8 cellular contexts compared by ENCODE assay signal in the genomic region with DNA sequence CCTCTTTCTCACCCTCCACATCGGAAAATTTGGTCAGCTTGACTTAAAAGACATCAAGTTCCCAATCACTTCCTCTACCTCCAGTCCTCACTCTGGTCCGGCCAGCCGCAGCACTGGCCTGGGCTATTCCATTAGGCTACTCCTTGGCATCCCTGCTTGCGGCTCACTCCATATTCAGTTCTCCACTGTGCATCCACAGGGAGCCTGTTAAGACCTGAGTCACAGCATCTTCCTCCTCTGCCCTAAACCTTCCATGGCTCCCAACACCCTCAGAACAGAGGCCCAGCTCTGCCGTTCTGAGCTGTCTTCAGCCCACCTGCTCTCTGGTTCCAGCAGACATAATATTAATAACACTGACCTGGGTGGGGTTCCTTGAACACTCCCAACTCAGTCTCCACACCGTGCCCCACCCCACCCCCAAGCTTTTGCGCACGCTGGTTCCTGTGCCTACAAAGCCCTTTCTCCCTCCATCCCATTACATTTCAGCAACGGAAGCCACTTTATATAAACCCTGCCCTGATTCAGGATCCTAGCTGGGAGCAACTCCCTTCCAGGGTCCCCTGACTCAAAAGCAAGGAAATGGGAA. TPM values are rescaled to one million over a fixed set of nuclear protein-coding genes. Genes with fewer than 3 reads are reported as not detected.
A peak's percentile ranks its signal among the peaks of the same experiment; 100 is the strongest.
DNase-seq lines count a peak whose midpoint lies in the region; ATAC-seq and TF ChIP-seq lines count a peak whose summit lies in the region.

No MANE protein-coding gene starts in this region.

- H3K9me3 ChIP-seq in left ventricle myocardium inferior (replicated peaks) = peaks cover 51% of the 10 kb centered on the region
- peaks cover 16% of the 10 kb centered on the region for H3K9me3 ChIP-seq in skeletal muscle satellite cell (replicated peaks; ENCODE audit: low read length)

- no peak for TF ChIP-seq CTCF in activated CD8-positive, alpha-beta T cell treated with anti-CD3 and anti-CD28 coated beads for 36 hours (IDR thresholded peaks at IDR 0.05)
- TF ChIP-seq CTCF in left ventricle myocardium inferior (IDR thresholded peaks at IDR 0.05; ENCODE audit: borderline replicate concordance) = no peak

- H3K9me3 Mint-ChIP-seq in T-helper 1 cell treated with Interleukin-12 subunit alpha and Interleukin-12 subunit beta and Interleukin-4 antibody, amounts not matched to agents 30 μg/mL and 1 μg/mL, for 36 hours = peaks cover 68% of the 10 kb centered on the region
- H3K9me3 Mint-ChIP-seq in activated CD8-positive, alpha-beta T cell treated with anti-CD3 and anti-CD28 coated beads for 36 hours = peaks cover 56% of the 10 kb centered on the region

- H3K27me3 Mint-ChIP-seq in T-helper 1 cell treated with Interleukin-12 subunit alpha and Interleukin-12 subunit beta and Interleukin-4 antibody, amounts not matched to agents 30 μg/mL and 1 μg/mL, for 36 hours (ENCODE audit: low read depth) = peaks cover 4% of the 10 kb centered on the region
- no peaks in the 10 kb centered on the region for H3K27me3 Mint-ChIP-seq in activated CD8-positive, alpha-beta T cell treated with anti-CD3 and anti-CD28 coated beads for 36 hours

- H3K4me3 Mint-ChIP-seq in T-helper 1 cell treated with Interleukin-12 subunit alpha and Interleukin-12 subunit beta and Interleukin-4 antibody, amounts not matched to agents 30 μg/mL and 1 μg/mL, for 36 hours = peak overlapping the region; percentile 94
- H3K4me3 Mint-ChIP-seq in activated CD8-positive, alpha-beta T cell treated with anti-CD3 and anti-CD28 coated beads for 36 hours = peak overlapping the region; percentile 92

- ATAC-seq in activated CD8-positive, alpha-beta T cell treated with anti-CD3 and anti-CD28 coated beads for 36 hours = no peak
- ATAC-seq in GM18907 (IDR thresholded peaks at IDR 0.05; ENCODE audit: unreplicated experiment) = no peak

- DNase-seq in T-helper 1 cell (no peak), left ventricle myocardium inferior (no peak), NCI-H69 (lab: John Stamatoyannopoulos, UW) (no peak), mesenteric fat pad (ENCODE audit: low spot score) (no peak)
- peak; percentile 16 for DNase-seq in activated CD8-positive, alpha-beta T cell treated with anti-CD3 and anti-CD28 coated beads for 36 hours

- POLR2A ChIA-PET in activated CD8-positive, alpha-beta T cell treated with anti-CD3 and anti-CD28 coated beads for 36 hours (lab: Charles Lee) = interaction anchor here (0.6 to 1.6 kb wide), 10 partner anchors 10 to 228 kb away, joined by 3 to 6 read pairs (median 3); a partner anchor contains a TSS

- peaks cover 25% of the 10 kb centered on the region for H3K4me1 Mint-ChIP-seq in T-helper 1 cell treated with Interleukin-12 subunit alpha and Interleukin-12 subunit beta and Interleukin-4 antibody, amounts not matched to agents 30 μg/mL and 1 μg/mL, for 36 hours (ENCODE audit: low read depth)
- H3K4me1 Mint-ChIP-seq in activated CD8-positive, alpha-beta T cell treated with anti-CD3 and anti-CD28 coated beads for 36 hours (ENCODE audit: low read depth) = peaks cover 23% of the 10 kb centered on the region

- H3K4me3 ChIP-seq in left ventricle myocardium inferior = peak overlapping the region; percentile 97
- H3K4me3 ChIP-seq in skeletal muscle satellite cell (ENCODE audit: low read length) = peak overlapping the region; percentile 95

- intact Hi-C loops in activated CD8-positive, alpha-beta T cell treated with anti-CD3 and anti-CD28 coated beads for 36 hours (cut with micrococcal nuclease) = no loop called here
- intact Hi-C loops in left ventricle myocardium inferior (cut with micrococcal nuclease) = no loop called here

- peak overlapping the region; percentile 89 for H3K27ac ChIP-seq in left ventricle myocardium inferior (replicated peaks)

- H3K9ac ChIP-seq in skeletal muscle satellite cell (ENCODE audit: low read depth, low read length) = peak overlapping the region; percentile 75

- CTCF ChIA-PET in activated CD8-positive, alpha-beta T cell treated with anti-CD3 and anti-CD28 coated beads for 36 hours (lab: Charles Lee) = interaction anchor here (0.9 to 9.8 kb wide), 4 partner anchors 9 to 104 kb away, joined by 3 to 41 read pairs (median 10); no protein-coding TSS in a partner anchor

- peak overlapping the region; percentile 92 for H3K4me2 ChIP-seq in skeletal muscle satellite cell (ENCODE audit: low read length)

- H3K27me3 ChIP-seq in left ventricle myocardium inferior (ENCODE audit: low read depth) (no peaks in the 10 kb centered on the region), skeletal muscle satellite cell (ENCODE audit: control insufficient read depth, insufficient read depth, low read length) (no peaks in the 10 kb centered on the region)

- H3K27ac Mint-ChIP-seq in T-helper 1 cell treated with Interleukin-12 subunit alpha and Interleukin-12 subunit beta and Interleukin-4 antibody, amounts not matched to agents 30 μg/mL and 1 μg/mL, for 36 hours = peak overlapping the region; percentile 84
- peak overlapping the region; percentile 88 for H3K27ac Mint-ChIP-seq in activated CD8-positive, alpha-beta T cell treated with anti-CD3 and anti-CD28 coated beads for 36 hours

- peaks cover 39% of the 10 kb centered on the region for H3K36me3 ChIP-seq in left ventricle myocardium inferior
- H3K36me3 ChIP-seq in skeletal muscle satellite cell (ENCODE audit: insufficient read depth, low read length) = peaks cover 19% of the 10 kb centered on the region

- peaks cover 56% of the 10 kb centered on the region for H3K36me3 Mint-ChIP-seq in T-helper 1 cell treated with Interleukin-12 subunit alpha and Interleukin-12 subunit beta and Interleukin-4 antibody, amounts not matched to agents 30 μg/mL and 1 μg/mL, for 36 hours (ENCODE audit: low read depth)
- H3K36me3 Mint-ChIP-seq in activated CD8-positive, alpha-beta T cell treated with anti-CD3 and anti-CD28 coated beads for 36 hours (ENCODE audit: low read depth) = peaks cover 53% of the 10 kb centered on the region

- H3K4me1 ChIP-seq in left ventricle myocardium inferior (peaks cover 32% of the 10 kb centered on the region), skeletal muscle satellite cell (ENCODE audit: control insufficient read depth, insufficient read depth, low read length) (peaks cover 9% of the 10 kb centered on the region)

RNA-seq across cellular contexts. Expression of a gene that starts 1.0 kb away (rescaled TPM):
- total RNA-seq in activated CD8-positive, alpha-beta T cell treated with anti-CD3 and anti-CD28 coated beads for 36 hours = 1 to 10 TPM; 5.1 to 5.6 TPM
- total RNA-seq in left ventricle myocardium inferior (3.2 TPM), mesenteric fat pad (7.5 TPM)
- total RNA-seq in skeletal muscle satellite cell (2012; rRNA removed) = 3.0 and 3.1 TPM in 2 replicates

RNA-seq across cellular contexts. Expression of a gene that starts 36.3 kb away (rescaled TPM):
- total RNA-seq in activated CD8-positive, alpha-beta T cell treated with anti-CD3 and anti-CD28 coated beads for 36 hours = 1 to 10 TPM; 4.2 to 4.4 TPM
- total RNA-seq in left ventricle myocardium inferior = 2.5 TPM
- 1.7 and 2.5 TPM in 2 replicates for total RNA-seq in skeletal muscle satellite cell (2012; rRNA removed)
- 2.2 TPM for total RNA-seq in mesenteric fat pad

RNA-seq across cellular contexts. Expression of a gene that starts 37.1 kb away (rescaled TPM):
- 100 to 1,000 TPM; 128 to 134 TPM for total RNA-seq in activated CD8-positive, alpha-beta T cell treated with anti-CD3 and anti-CD28 coated beads for 36 hours
- total RNA-seq in left ventricle myocardium inferior (26.2 TPM), mesenteric fat pad (76.8 TPM)
- 17.7 and 17.9 TPM in 2 replicates for total RNA-seq in skeletal muscle satellite cell (2012; rRNA removed)
